Comparison of ENCODE assay signal across 8 cellular contexts in genomic region chr4:112230879-112231778, GRCh38.
DNase-seq lines count a peak whose midpoint lies in the region; ATAC-seq and FAIRE-seq lines count a peak whose summit lies in the region.

No MANE protein-coding gene starts in this region.

- ATAC-seq in GM19035 (IDR thresholded peaks at IDR 0.05; ENCODE audit: unreplicated experiment) (peak; percentile 85), HG03354 (IDR thresholded peaks at IDR 0.05; ENCODE audit: poor library complexity, severe bottlenecking, unreplicated experiment) (peak; percentile 89)
- peak; percentile 91 to 92 for ATAC-seq in activated CD4-positive, CD25-positive, alpha-beta regulatory T cell treated with anti-CD3 and anti-CD28 coated beads, Interleukin-2, amount 50 U/mL, for 24 hours

- peak; percentile 85 for FAIRE-seq in islet of Langerhans (lab: Jason Lieb, UNC)

- DNase-seq in AG08395 (ENCODE audit: low spot score) (peak; percentile 98), NCI-H446 (lab: John Stamatoyannopoulos, UW) (peak; percentile 87 to 96), cerebellar nuclear complex (lab: John Stamatoyannopoulos, UW) (peak; percentile 83 to 94)
- DNase-seq in stimulated activated CD4-positive, alpha-beta T cell treated with anti-CD3 and anti-CD28 coated beads, Interleukin-12 subunit alpha, Interleukin-12 subunit beta, amount 100 ng/mL, for 24 hours (ENCODE audit: low read depth in 2 of 2) = peak; percentile 96 to 97

Comparison
In these comparisons a context has a peak if more than half of its experiments do, and no peak if none do; other contexts are left out.
1. Peak in every context shown above with its lines: DNase-seq and ATAC-seq.